In the genomic region with DNA sequence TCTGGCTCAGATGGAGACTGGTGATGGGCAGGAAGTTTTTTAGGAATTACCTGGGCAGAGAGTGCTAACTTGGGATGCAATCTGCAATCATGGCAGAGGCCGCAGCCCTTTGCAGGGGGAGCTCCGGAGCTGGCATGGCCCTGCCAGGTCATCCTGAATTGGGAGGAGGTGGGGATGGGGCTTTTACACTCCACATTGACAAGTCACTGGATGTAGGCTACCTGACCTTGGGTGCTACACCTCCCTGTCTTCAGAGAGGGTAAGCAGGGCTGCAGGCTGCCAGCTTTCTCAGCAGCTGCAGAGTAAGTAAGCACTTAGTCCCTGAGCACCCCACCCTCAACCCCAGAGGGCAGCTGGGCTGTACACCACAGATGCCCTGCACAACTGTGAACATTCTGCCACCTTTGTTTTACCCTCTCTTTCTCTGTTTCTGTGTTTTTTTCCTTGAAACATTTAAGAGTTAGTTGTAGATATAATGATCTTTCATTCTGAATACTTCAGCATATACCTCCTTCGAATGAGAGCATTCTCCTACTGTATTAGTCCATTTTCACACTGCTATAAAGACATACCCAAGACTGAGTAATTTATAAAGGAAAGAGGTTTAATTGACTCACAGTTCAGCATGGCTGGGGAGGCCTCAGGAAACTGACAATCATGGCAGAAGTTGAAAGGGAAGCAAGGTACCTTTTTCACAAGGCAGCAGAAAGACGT, we compare ENCODE assay signal across 1 cellular context.
TF ChIP-seq lines count a peak whose summit lies in the region.

No MANE protein-coding gene starts in this region.

TF ChIP-seq in SK-N-SH, 30 proteins besides CTCF, POLR2A, EP300 and RAD21 (continued from another document):
- TF ChIP-seq, protein P1, sequence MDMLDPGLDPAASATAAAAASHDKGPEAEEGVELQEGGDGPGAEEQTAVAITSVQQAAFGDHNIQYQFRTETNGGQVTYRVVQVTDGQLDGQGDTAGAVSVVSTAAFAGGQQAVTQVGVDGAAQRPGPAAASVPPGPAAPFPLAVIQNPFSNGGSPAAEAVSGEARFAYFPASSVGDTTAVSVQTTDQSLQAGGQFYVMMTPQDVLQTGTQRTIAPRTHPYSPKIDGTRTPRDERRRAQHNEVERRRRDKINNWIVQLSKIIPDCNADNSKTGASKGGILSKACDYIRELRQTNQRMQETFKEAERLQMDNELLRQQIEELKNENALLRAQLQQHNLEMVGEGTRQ (IDR thresholded peaks at IDR 0.05; ENCODE audit: borderline replicate concordance, low read depth, low read length), result no peak
- no peak for TF ChIP-seq FOXM1 (IDR thresholded peaks at IDR 0.05; ENCODE audit: low read depth)
- TF ChIP-seq, protein P2, sequence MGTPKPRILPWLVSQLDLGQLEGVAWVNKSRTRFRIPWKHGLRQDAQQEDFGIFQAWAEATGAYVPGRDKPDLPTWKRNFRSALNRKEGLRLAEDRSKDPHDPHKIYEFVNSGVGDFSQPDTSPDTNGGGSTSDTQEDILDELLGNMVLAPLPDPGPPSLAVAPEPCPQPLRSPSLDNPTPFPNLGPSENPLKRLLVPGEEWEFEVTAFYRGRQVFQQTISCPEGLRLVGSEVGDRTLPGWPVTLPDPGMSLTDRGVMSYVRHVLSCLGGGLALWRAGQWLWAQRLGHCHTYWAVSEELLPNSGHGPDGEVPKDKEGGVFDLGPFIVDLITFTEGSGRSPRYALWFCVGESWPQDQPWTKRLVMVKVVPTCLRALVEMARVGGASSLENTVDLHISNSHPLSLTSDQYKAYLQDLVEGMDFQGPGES (IDR thresholded peaks at IDR 0.05; ENCODE audit: low read depth, low read length), result no peak
- TF ChIP-seq FOXJ3 (CRISPR knock-in tag; IDR thresholded peaks at IDR 0.05), result no peak
- no peak for TF ChIP-seq NFIC (IDR thresholded peaks at IDR 0.05; ENCODE audit: borderline replicate concordance)
- TF ChIP-seq GABPA (IDR thresholded peaks at IDR 0.05; ENCODE audit: low read depth), result no peak
